Comparison of ENCODE assay signal across 1 cellular context in genomic region chr5:59188415-59189225, GRCh38.
TF ChIP-seq lines count a peak whose summit lies in the region.

No MANE protein-coding gene starts in this region.

TF ChIP-seq in H1, 55 proteins besides CTCF, POLR2A, EP300 and RAD21 (continued from another document):
- TF ChIP-seq CEBPB (IDR thresholded peaks at IDR 0.05; ENCODE audit: low read depth, low read length): no peak
- TF ChIP-seq JUN (IDR thresholded peaks at IDR 0.05; ENCODE audit: low read depth, low read length): no peak
- TF ChIP-seq TEAD4 (IDR thresholded peaks at IDR 0.05; ENCODE audit: low read depth, low read length): no peak
